In the genomic region with DNA sequence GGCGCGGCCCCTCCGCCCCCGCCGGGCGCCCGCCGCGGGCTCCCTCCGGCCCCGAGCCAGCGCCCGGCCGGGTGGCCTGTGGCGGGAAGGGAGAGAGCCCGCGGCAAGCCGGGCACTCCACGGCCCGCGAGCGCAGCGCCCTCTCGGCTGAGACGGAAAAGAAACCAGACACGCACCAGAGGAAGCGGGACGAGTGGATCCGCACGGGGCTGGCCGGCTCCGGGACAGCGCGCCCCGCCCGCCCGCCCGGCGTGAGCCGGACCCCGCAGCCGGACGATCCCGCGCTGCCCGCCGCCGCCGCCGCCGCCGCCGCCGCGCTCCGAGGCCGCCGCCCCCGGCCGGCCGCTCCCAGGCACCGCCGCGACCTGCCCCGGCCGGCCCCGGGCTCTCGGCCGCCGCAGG, we compare ENCODE assay signal across 8 cellular contexts. TPM values are rescaled to one million over a fixed set of nuclear protein-coding genes. Genes with fewer than 3 reads are reported as not detected.
DNase-seq lines count a peak whose midpoint lies in the region; ATAC-seq and TF ChIP-seq lines count a peak whose summit lies in the region.

No MANE protein-coding gene starts in this region.

- no peak overlapping the region for H3K27ac Mint-ChIP-seq in activated B cell treated with CpG ODN at 0.5 μM for 24 hours
- H3K27ac Mint-ChIP-seq in osteocyte (ENCODE audit: unreplicated experiment) = no peak overlapping the region

- H3K4me3 ChIP-seq in AG10803 (ENCODE audit: low read length) (peak overlapping the region; percentile 89), epithelial cell of esophagus (ENCODE audit: low read length) (peak overlapping the region; percentile 79)

- CTCF ChIA-PET in activated B cell treated with CpG ODN at 0.5 μM for 24 hours (lab: Charles Lee) = interaction anchor here (0.8 to 1.0 kb wide), 3 partner anchors 10 to 80 kb away, joined by 3 to 4 read pairs (median 3); no protein-coding TSS in a partner anchor

- H3K9me3 Mint-ChIP-seq in activated B cell treated with CpG ODN at 0.5 μM for 24 hours (no peaks in the 10 kb centered on the region), osteocyte (ENCODE audit: unreplicated experiment) (no peaks in the 10 kb centered on the region)

- H3K4me1 Mint-ChIP-seq in activated B cell treated with CpG ODN at 0.5 μM for 24 hours (peaks cover 30% of the 10 kb centered on the region), osteocyte (ENCODE audit: unreplicated experiment) (peaks cover 22% of the 10 kb centered on the region)

- DNase-seq in AG10803 (ENCODE audit: low read depth) = peak; percentile 41
- peak; percentile 56 for DNase-seq in activated B cell treated with CpG ODN at 0.5 μM for 24 hours
- no peak for DNase-seq in epithelial cell of esophagus (ENCODE audit: low read depth)
- DNase-seq in osteocyte (ENCODE audit: extremely low spot score, unreplicated experiment) = no peak
- no peak for DNase-seq in NCI-H1417 treated with DMSO at 0.1 percent for 48 hours (lab: John Stamatoyannopoulos, UW)
- DNase-seq in COLO829 (ENCODE audit: low spot score) = no peak

- ATAC-seq in GM19035 (IDR thresholded peaks at IDR 0.05; ENCODE audit: unreplicated experiment) (peak; percentile 30), HG03175 (IDR thresholded peaks at IDR 0.05; ENCODE audit: unreplicated experiment) (peak; percentile 32), activated B cell treated with CpG ODN at 0.5 μM for 24 hours (ENCODE audit: low read depth) (peak; percentile 1)

- intact Hi-C loops in activated B cell treated with CpG ODN at 0.5 μM for 24 hours (cut with micrococcal nuclease) = loop anchor here (5.0 kb wide), 1 partner anchor 1286 kb away; the partner anchor contains the start of gene OTUD1

- POLR2A ChIA-PET in activated B cell treated with CpG ODN at 0.5 μM for 24 hours (lab: Charles Lee) = interaction anchor here (0.6 to 1.5 kb wide), 4 partner anchors 165 to 1746 kb away, joined by 3 to 5 read pairs (median 4); partner anchors contain the start of gene PRTFDC1

- H3K27me3 Mint-ChIP-seq in activated B cell treated with CpG ODN at 0.5 μM for 24 hours = peaks cover 3% of the 10 kb centered on the region
- H3K27me3 Mint-ChIP-seq in osteocyte (ENCODE audit: unreplicated experiment) = no peaks in the 10 kb centered on the region

- H3K4me3 Mint-ChIP-seq in activated B cell treated with CpG ODN at 0.5 μM for 24 hours = peak overlapping the region; percentile 64
- H3K4me3 Mint-ChIP-seq in osteocyte (ENCODE audit: unreplicated experiment) = peak overlapping the region; percentile 62

- H3K36me3 Mint-ChIP-seq in activated B cell treated with CpG ODN at 0.5 μM for 24 hours (ENCODE audit: low read depth) (peaks cover 4% of the 10 kb centered on the region), osteocyte (ENCODE audit: unreplicated experiment) (peaks cover 8% of the 10 kb centered on the region)

- TF ChIP-seq CTCF in AG10803 (conservative IDR thresholded peaks at IDR 0.05; ENCODE audit: low read length) (no peak), activated B cell treated with CpG ODN at 0.5 μM for 24 hours (IDR thresholded peaks at IDR 0.05) (no peak), epithelial cell of esophagus (IDR thresholded peaks at IDR 0.05; ENCODE audit: insufficient read depth, low read depth, low read length, missing control alignments) (no peak), osteocyte (IDR thresholded peaks at IDR 0.05) (no peak)

RNA-seq across cellular contexts. Expression of gene ARHGAP21, which starts 0.3 kb away (rescaled TPM):
- 16.8 and 20.8 TPM in 2 replicates for total RNA-seq in activated B cell treated with CpG ODN at 0.5 μM for 24 hours
- total RNA-seq in osteocyte = 160 and 170 TPM in 2 replicates

Comparison
In these comparisons a context has a peak if more than half of its experiments do, and no peak if none do; other contexts are left out.
1. DNase-seq: peak in AG10803 (single experiment) and activated B cell treated with CpG ODN at 0.5 μM for 24 hours (single experiment); none in epithelial cell of esophagus (single experiment), osteocyte (single experiment), NCI-H1417 treated with DMSO at 0.1 percent for 48 hours (single experiment) and COLO829 (single experiment).
2. Peak in every context shown above with its lines, with median percentiles within 50 percentile points of each other: ATAC-seq.